ENCODE assay signal across 20 cellular contexts in genomic region chr19:5406198-5406597, GRCh38. TPM values are rescaled to one million over a fixed set of nuclear protein-coding genes. Genes with fewer than 3 reads are reported as not detected.
"Had no signal": no experiment of that assay in that cellular context is flagged by ENCODE, and none has a peak within 500 bp of the region (broad histone marks: within the 10 kb centered on the region; RNA-seq: fewer than 3 reads in every experiment).

No MANE protein-coding gene starts in this region.

RNA-seq across cellular contexts. Expression of gene ZNRF4, which starts 49.0 kb away (rescaled TPM):
- total RNA-seq: activated naive CD4-positive, alpha-beta T cell treated with anti-CD3 and anti-CD28 coated beads for 36 hours; activated naive CD4-positive, alpha-beta T cell treated with anti-CD3 and anti-CD28 coated beads, Interleukin-2, amount 50 U/mL, for 72 hours; activated naive CD8-positive, alpha-beta T cell treated with anti-CD3 and anti-CD28 coated beads for 36 hours; activated naive CD8-positive, alpha-beta T cell treated with anti-CD3 and anti-CD28 coated beads, Interleukin-2, amount 10 ng/mL, durations not matched to agents 7 days and 5 days; activated T-cell treated with anti-CD3 and anti-CD28 coated beads, Interleukin-2, amount 50 U/mL, for 4 hours; activated T-cell treated with anti-CD3 and anti-CD28 coated beads, Interleukin-2, amount 50 U/mL, for 72 hours; activated T-helper 1 cell treated with anti-CD3 and anti-CD28 coated beads, Interleukin-12 subunit alpha, Interleukin-12 subunit beta, Interleukin-2, Interleukin-4 antibody, amounts not matched to agents 30 ng/mL and 10 ng/mL and 1 ng/mL, durations not matched to agents 14 hours and 24 hours and 36 hours; activated T-helper 17 cell treated with anti-CD3 and anti-CD28 coated beads, Interleukin-2, amount 50 U/mL, for 72 hours; activated T-helper 2 cell treated with anti-CD3 and anti-CD28 coated beads, Interferon-gamma antibody, Interleukin-2, Interleukin-4, amounts not matched to agents 10 μg/mL and 5 μg/mL and 100 μg/mL, durations not matched to agents 14 hours and 24 hours and 36 hours; adrenal gland; aorta; ascending aorta; astrocyte; body of pancreas; breast epithelium; bronchial epithelial cell; cardiac muscle cell; cardiac septum; cerebellum; chondrocyte had no signal
